In genomic region chr11:61019818-61020405, GRCh38 we compare ENCODE assay signal across 26 cellular contexts. TPM values are rescaled to one million over a fixed set of nuclear protein-coding genes. Genes with fewer than 3 reads are reported as not detected.
DNase-seq lines count a peak whose midpoint lies in the region; ATAC-seq and TF ChIP-seq lines count a peak whose summit lies in the region.
"Had no signal": no experiment of that assay in that cellular context is flagged by ENCODE, and none has a peak within 500 bp of the region (broad histone marks: within the 10 kb centered on the region; RNA-seq: fewer than 3 reads in every experiment).

No MANE protein-coding gene starts in this region.

- H3K4me3 Mint-ChIP-seq in activated CD4-positive, alpha-beta T cell treated with anti-CD3 and anti-CD28 coated beads for 36 hours, result peak overlapping the region; percentile 79
- H3K4me3 Mint-ChIP-seq in stimulated activated naive CD8-positive, alpha-beta T cell treated with anti-CD3 and anti-CD28 coated beads, Interleukin-15, Interleukin-2, amounts not matched to agents 100 ng/mL and 50 ng/mL, for 24 hours, result no peak overlapping the region
- H3K4me3 Mint-ChIP-seq in chondrocyte (ENCODE audit: unreplicated experiment), result no peak overlapping the region
- H3K4me3 Mint-ChIP-seq in Calu3 (ENCODE audit: low read depth, unreplicated experiment), result no peak overlapping the region

- H3K36me3 Mint-ChIP-seq in activated CD4-positive, alpha-beta T cell treated with anti-CD3 and anti-CD28 coated beads for 36 hours (ENCODE audit: low read depth), result peaks cover 78% of the 10 kb centered on the region
- H3K36me3 Mint-ChIP-seq in stimulated activated naive CD8-positive, alpha-beta T cell treated with anti-CD3 and anti-CD28 coated beads, Interleukin-15, Interleukin-2, amounts not matched to agents 100 ng/mL and 50 ng/mL, for 24 hours (ENCODE audit: low read depth), result peaks cover 51% of the 10 kb centered on the region
- H3K36me3 Mint-ChIP-seq in chondrocyte (ENCODE audit: low read depth), result peaks cover 3% of the 10 kb centered on the region
- H3K36me3 Mint-ChIP-seq in Calu3 (ENCODE audit: insufficient read depth, unreplicated experiment), result no peaks in the 10 kb centered on the region

- peaks cover 88% of the 10 kb centered on the region for H3K4me1 Mint-ChIP-seq in activated CD4-positive, alpha-beta T cell treated with anti-CD3 and anti-CD28 coated beads for 36 hours
- peaks cover 73% of the 10 kb centered on the region for H3K4me1 Mint-ChIP-seq in stimulated activated naive CD8-positive, alpha-beta T cell treated with anti-CD3 and anti-CD28 coated beads, Interleukin-15, Interleukin-2, amounts not matched to agents 100 ng/mL and 50 ng/mL, for 24 hours (ENCODE audit: low read depth)
- H3K4me1 Mint-ChIP-seq in chondrocyte (ENCODE audit: low read depth) (no peaks in the 10 kb centered on the region), Calu3 (ENCODE audit: low read depth, unreplicated experiment) (no peaks in the 10 kb centered on the region)

- H3K9me3 Mint-ChIP-seq in activated CD4-positive, alpha-beta T cell treated with anti-CD3 and anti-CD28 coated beads for 36 hours (ENCODE audit: low read depth), result peaks cover 2% of the 10 kb centered on the region
- no peaks in the 10 kb centered on the region for H3K9me3 Mint-ChIP-seq in stimulated activated naive CD8-positive, alpha-beta T cell treated with anti-CD3 and anti-CD28 coated beads, Interleukin-15, Interleukin-2, amounts not matched to agents 100 ng/mL and 50 ng/mL, for 24 hours
- H3K9me3 Mint-ChIP-seq in chondrocyte (ENCODE audit: low read depth) (no peaks in the 10 kb centered on the region), Calu3 (ENCODE audit: low read depth, unreplicated experiment) (no peaks in the 10 kb centered on the region)

- no peak for ATAC-seq in activated CD4-positive, alpha-beta T cell treated with anti-CD3 and anti-CD28 coated beads for 36 hours
- ATAC-seq in stimulated activated naive CD8-positive, alpha-beta T cell treated with anti-CD3 and anti-CD28 coated beads, Interleukin-15, Interleukin-2, amounts not matched to agents 100 U/mL and 50 U/mL, for 24 hours, result no peak
- ATAC-seq: Right ventricle myocardium inferior had no signal

- TF ChIP-seq CTCF in chondrocyte (IDR thresholded peaks at IDR 0.05) (no peak), Calu3 (IDR thresholded peaks at IDR 0.05; ENCODE audit: unreplicated experiment) (no peak)

- peak; percentile 32 for DNase-seq in activated CD4-positive, alpha-beta T cell treated with anti-CD3 and anti-CD28 coated beads for 36 hours
- DNase-seq in activated CD4-positive, alpha-beta T cell treated with anti-CD3 and anti-CD28 coated beads, Interleukin-2, amount 50 U/mL, for 1 hour, result no peak
- no peak for DNase-seq in stimulated activated naive CD8-positive, alpha-beta T cell treated with anti-CD3 and anti-CD28 coated beads, Interleukin-15, Interleukin-2, amounts not matched to agents 100 U/mL and 50 U/mL, for 24 hours
- DNase-seq in chondrocyte (ENCODE audit: low spot score) (peak; percentile 37), NCI-H2196 treated with DMSO at 0.1 percent for 48 hours (lab: John Stamatoyannopoulos, UW; ENCODE audit: unreplicated experiment) (no peak), NCI-H226 (no peak), Calu3 (no peak)
- DNase-seq: dermis blood vessel endothelial cell; glutamatergic neuron; GM23248; mammary epithelial cell; NCI-H1694 treated with DMSO at 0.1 percent for 48 hours; NCI-H748 treated with DMSO at 0.1 percent for 48 hours; occipital lobe; spleen; stimulated activated CD4-positive, alpha-beta T cell treated with anti-CD3 and anti-CD28 coated beads, Interleukin-4, amount 100 ng/mL, for 1 hour; stomach; transverse colon had no signal

- POLR2A ChIA-PET in activated CD4-positive, alpha-beta T cell treated with anti-CD3 and anti-CD28 coated beads for 36 hours (lab: Charles Lee), result interaction anchor here (0.6 to 1.5 kb wide), 6 partner anchors 22 to 67 kb away, joined by 3 to 7 read pairs (median 4); no protein-coding TSS in a partner anchor

- H3K27me3 Mint-ChIP-seq in activated CD4-positive, alpha-beta T cell treated with anti-CD3 and anti-CD28 coated beads for 36 hours, result no peaks in the 10 kb centered on the region
- H3K27me3 Mint-ChIP-seq in stimulated activated naive CD8-positive, alpha-beta T cell treated with anti-CD3 and anti-CD28 coated beads, Interleukin-15, Interleukin-2, amounts not matched to agents 100 ng/mL and 50 ng/mL, for 24 hours, result no peaks in the 10 kb centered on the region
- H3K27me3 Mint-ChIP-seq in chondrocyte (ENCODE audit: low read depth) (peaks cover 34% of the 10 kb centered on the region), Calu3 (ENCODE audit: unreplicated experiment) (peaks cover 93% of the 10 kb centered on the region)
- H3K27me3 Mint-ChIP-seq: B cell had no signal

- BruUV-seq in Calu3 (replicated peaks; lab: Mats Ljungman, UMichigan), result no TSS peak

- intact Hi-C loops in activated CD4-positive, alpha-beta T cell treated with anti-CD3 and anti-CD28 coated beads for 36 hours (cut with DNase I, micrococcal nuclease), result loop anchor here in 1 of 2 experiments (2.0 kb wide), 1 partner anchor 167 kb away; no protein-coding TSS in a partner anchor
- intact Hi-C loops in Calu3 (cut with micrococcal nuclease; ENCODE audit: unreplicated experiment), result no loop called here

- CTCF ChIA-PET in activated CD4-positive, alpha-beta T cell treated with anti-CD3 and anti-CD28 coated beads for 36 hours (lab: Charles Lee), result interaction anchor here (1.3 kb wide), 1 partner anchor 32 kb away, joined by 3 read pairs; no protein-coding TSS in a partner anchor
- CTCF ChIA-PET in Calu3 (lab: Charles Lee), result interaction anchor here (1.1 kb wide), 1 partner anchor 8 kb away, joined by 3 read pairs; no protein-coding TSS in a partner anchor

- H3K27ac Mint-ChIP-seq in activated CD4-positive, alpha-beta T cell treated with anti-CD3 and anti-CD28 coated beads for 36 hours, result peak overlapping the region; percentile 97
- H3K27ac Mint-ChIP-seq in stimulated activated naive CD8-positive, alpha-beta T cell treated with anti-CD3 and anti-CD28 coated beads, Interleukin-15, Interleukin-2, amounts not matched to agents 100 ng/mL and 50 ng/mL, for 24 hours, result peak overlapping the region; percentile 97
- no peak overlapping the region for H3K27ac Mint-ChIP-seq in chondrocyte (ENCODE audit: unreplicated experiment)
- no peak overlapping the region for H3K27ac Mint-ChIP-seq in Calu3 (ENCODE audit: unreplicated experiment)

RNA-seq across cellular contexts. Expression of gene CD6, which starts 48.4 kb away (rescaled TPM):
- 100 to 1,000 TPM; 286 to 377 TPM for total RNA-seq in activated CD4-positive, alpha-beta T cell treated with anti-CD3 and anti-CD28 coated beads for 36 hours
- total RNA-seq in chondrocyte (0.33 TPM in 1 of 3 replicates, not detected in the others), Calu3 (2022) (0.26 and 0.34 TPM in 2 replicates)
- total RNA-seq: A172, dermis blood vessel endothelial cell, endothelial cell of umbilical vein, GM23248, LHCN-M2, mammary epithelial cell, OCI-LY7, renal cortical epithelial cell had no signal

Comparison
In these comparisons a context has a peak if more than half of its experiments do, and no peak if none do; other contexts are left out.
1. DNase-seq: peak in activated CD4-positive, alpha-beta T cell treated with anti-CD3 and anti-CD28 coated beads for 36 hours (single experiment) and chondrocyte (single experiment); none in activated CD4-positive, alpha-beta T cell treated with anti-CD3 and anti-CD28 coated beads, Interleukin-2, amount 50 U/mL, for 1 hour (single experiment), stimulated activated naive CD8-positive, alpha-beta T cell treated with anti-CD3 and anti-CD28 coated beads, Interleukin-15, Interleukin-2, amounts not matched to agents 100 U/mL and 50 U/mL, for 24 hours (single experiment), NCI-H2196 treated with DMSO at 0.1 percent for 48 hours (single experiment), NCI-H226 (single experiment) and Calu3 (single experiment).
2. H3K27ac Mint-ChIP-seq: peak in activated CD4-positive, alpha-beta T cell treated with anti-CD3 and anti-CD28 coated beads for 36 hours (single experiment) and stimulated activated naive CD8-positive, alpha-beta T cell treated with anti-CD3 and anti-CD28 coated beads, Interleukin-15, Interleukin-2, amounts not matched to agents 100 ng/mL and 50 ng/mL, for 24 hours (single experiment); none in chondrocyte (single experiment) and Calu3 (single experiment).
3. RNA of gene CD6, which starts 48.4 kb away (total RNA-seq): 286 to 377 TPM in activated CD4-positive, alpha-beta T cell treated with anti-CD3 and anti-CD28 coated beads for 36 hours; 0.26 to 0.34 TPM in Calu3 and 0.33 TPM in chondrocyte; every median in the first group is over 100 times any median in the second.